14 cellular contexts compared by ENCODE assay signal in genomic region chr10:125696884-125697283, GRCh38. TPM values are rescaled to one million over a fixed set of nuclear protein-coding genes. Genes with fewer than 3 reads are reported as not detected.
"Had no signal": no experiment of that assay in that cellular context is flagged by ENCODE, and none has a peak within 500 bp of the region (broad histone marks: within the 10 kb centered on the region; RNA-seq: fewer than 3 reads in every experiment).

No MANE protein-coding gene starts in this region.

RNA-seq across cellular contexts. Expression of gene TEX36, which starts 13.9 kb away (rescaled TPM):
- total RNA-seq: activated B cell treated with CpG ODN at 0.5 μM for 24 hours; activated CD4-positive, alpha-beta memory T cell treated with anti-CD3 and anti-CD28 coated beads for 36 hours; activated CD4-positive, alpha-beta memory T cell treated with anti-CD3 and anti-CD28 coated beads, Interleukin-2, amount 10 ng/mL, durations not matched to agents 7 days and 5 days; activated CD4-positive, alpha-beta T cell treated with anti-CD3 and anti-CD28 coated beads for 36 hours; activated CD4-positive, alpha-beta T cell treated with anti-CD3 and anti-CD28 coated beads, Interleukin-2, amount 10 ng/mL, durations not matched to agents 24 days and 14 days; activated CD4-positive, alpha-beta T cell treated with anti-CD3 and anti-CD28 coated beads, Interleukin-2, amount 10 ng/mL, durations not matched to agents 7 days and 5 days; activated CD8-positive, alpha-beta memory T cell treated with anti-CD3 and anti-CD28 coated beads for 36 hours; activated CD8-positive, alpha-beta memory T cell treated with anti-CD3 and anti-CD28 coated beads, Interleukin-2, amount 10 ng/mL, durations not matched to agents 7 days and 5 days; activated CD8-positive, alpha-beta T cell treated with anti-CD3 and anti-CD28 coated beads for 36 hours; activated CD8-positive, alpha-beta T cell treated with anti-CD3 and anti-CD28 coated beads, Interleukin-2, amount 10 ng/mL, durations not matched to agents 7 days and 5 days; T-helper 1 cell treated with Interleukin-12 subunit alpha and Interleukin-12 subunit beta and Interleukin-4 antibody, amounts not matched to agents 30 ng/mL and 1 ng/mL, for 36 hours; T-helper 17 cell; T-helper 2 cell treated with Interferon-gamma antibody and Interleukin-4, amounts not matched to agents 100 ng/mL and 5 ng/mL, for 36 hours; WTC11 had no signal
